ENCODE assay signal across 1 cellular context in genomic region chr20:18698735-18699380, GRCh38.
TF ChIP-seq lines count a peak whose summit lies in the region.

No MANE protein-coding gene starts in this region.

TF ChIP-seq in WTC11, 78 proteins besides CTCF, POLR2A, EP300 and RAD21 (continued from another document):
- TF ChIP-seq NR2C2 (CRISPR knock-in tag; IDR thresholded peaks at IDR 0.05), result no peak
- no peak for TF ChIP-seq USF1 (CRISPR knock-in tag; IDR thresholded peaks at IDR 0.05)
- no peak for TF ChIP-seq CDX4 (CRISPR knock-in tag; IDR thresholded peaks at IDR 0.05; ENCODE audit: borderline replicate concordance)
